ENCODE assay signal across 1 cellular context in the genomic region with DNA sequence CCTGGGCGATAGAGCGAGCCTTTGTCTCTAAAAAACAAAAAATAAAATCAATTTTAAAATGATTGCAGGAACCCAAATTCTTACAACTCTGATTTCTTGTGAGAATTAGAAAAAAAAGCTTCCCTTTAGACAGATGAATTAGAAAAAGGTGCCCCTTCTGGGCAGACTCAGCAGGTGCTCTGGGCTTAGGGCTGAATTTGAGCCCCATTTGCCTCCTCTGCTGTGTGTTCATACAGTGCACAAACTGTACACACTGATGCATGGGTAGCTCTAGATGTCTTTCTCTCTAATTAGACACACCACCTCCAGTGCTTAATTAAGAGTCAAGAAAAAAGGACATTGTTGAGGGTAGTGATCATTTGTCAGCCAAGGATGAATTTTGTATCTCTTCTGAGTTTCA.
TF ChIP-seq lines count a peak whose summit lies in the region.

No MANE protein-coding gene starts in this region.

TF ChIP-seq in GM12878, 131 proteins besides CTCF, POLR2A, EP300 and RAD21:
- TF ChIP-seq YBX1 (IDR thresholded peaks at IDR 0.05), result no peak
- no peak for TF ChIP-seq IKZF2 (IDR thresholded peaks at IDR 0.05)
- no peak for TF ChIP-seq SMAD5 (IDR thresholded peaks at IDR 0.05; ENCODE audit: low read depth)
- TF ChIP-seq BMI1 (IDR thresholded peaks at IDR 0.05; ENCODE audit: borderline replicate concordance), result no peak
- TF ChIP-seq, protein P1, sequence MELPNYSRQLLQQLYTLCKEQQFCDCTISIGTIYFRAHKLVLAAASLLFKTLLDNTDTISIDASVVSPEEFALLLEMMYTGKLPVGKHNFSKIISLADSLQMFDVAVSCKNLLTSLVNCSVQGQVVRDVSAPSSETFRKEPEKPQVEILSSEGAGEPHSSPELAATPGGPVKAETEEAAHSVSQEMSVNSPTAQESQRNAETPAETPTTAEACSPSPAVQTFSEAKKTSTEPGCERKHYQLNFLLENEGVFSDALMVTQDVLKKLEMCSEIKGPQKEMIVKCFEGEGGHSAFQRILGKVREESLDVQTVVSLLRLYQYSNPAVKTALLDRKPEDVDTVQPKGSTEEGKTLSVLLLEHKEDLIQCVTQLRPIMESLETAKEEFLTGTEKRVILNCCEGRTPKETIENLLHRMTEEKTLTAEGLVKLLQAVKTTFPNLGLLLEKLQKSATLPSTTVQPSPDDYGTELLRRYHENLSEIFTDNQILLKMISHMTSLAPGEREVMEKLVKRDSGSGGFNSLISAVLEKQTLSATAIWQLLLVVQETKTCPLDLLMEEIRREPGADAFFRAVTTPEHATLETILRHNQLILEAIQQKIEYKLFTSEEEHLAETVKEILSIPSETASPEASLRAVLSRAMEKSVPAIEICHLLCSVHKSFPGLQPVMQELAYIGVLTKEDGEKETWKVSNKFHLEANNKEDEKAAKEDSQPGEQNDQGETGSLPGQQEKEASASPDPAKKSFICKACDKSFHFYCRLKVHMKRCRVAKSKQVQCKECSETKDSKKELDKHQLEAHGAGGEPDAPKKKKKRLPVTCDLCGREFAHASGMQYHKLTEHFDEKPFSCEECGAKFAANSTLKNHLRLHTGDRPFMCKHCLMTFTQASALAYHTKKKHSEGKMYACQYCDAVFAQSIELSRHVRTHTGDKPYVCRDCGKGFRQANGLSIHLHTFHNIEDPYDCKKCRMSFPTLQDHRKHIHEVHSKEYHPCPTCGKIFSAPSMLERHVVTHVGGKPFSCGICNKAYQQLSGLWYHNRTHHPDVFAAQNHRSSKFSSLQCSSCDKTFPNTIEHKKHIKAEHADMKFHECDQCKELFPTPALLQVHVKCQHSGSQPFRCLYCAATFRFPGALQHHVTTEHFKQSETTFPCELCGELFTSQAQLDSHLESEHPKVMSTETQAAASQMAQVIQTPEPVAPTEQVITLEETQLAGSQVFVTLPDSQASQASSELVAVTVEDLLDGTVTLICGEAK (IDR thresholded peaks at IDR 0.05; ENCODE audit: borderline replicate concordance), result no peak
- TF ChIP-seq ESRRA (IDR thresholded peaks at IDR 0.05; ENCODE audit: low read length), result no peak
- TF ChIP-seq POU2F2 (IDR thresholded peaks at IDR 0.05; ENCODE audit: borderline replicate concordance, low read depth, low read length), result no peak
- TF ChIP-seq NR2F1 (conservative IDR thresholded peaks at IDR 0.05), result no peak
- no peak for TF ChIP-seq JUND (IDR thresholded peaks at IDR 0.05; ENCODE audit: low read depth, low read length)
- TF ChIP-seq RB1 (IDR thresholded peaks at IDR 0.05; ENCODE audit: borderline replicate concordance), result no peak
